40 cellular contexts compared by ENCODE assay signal in the genomic region with DNA sequence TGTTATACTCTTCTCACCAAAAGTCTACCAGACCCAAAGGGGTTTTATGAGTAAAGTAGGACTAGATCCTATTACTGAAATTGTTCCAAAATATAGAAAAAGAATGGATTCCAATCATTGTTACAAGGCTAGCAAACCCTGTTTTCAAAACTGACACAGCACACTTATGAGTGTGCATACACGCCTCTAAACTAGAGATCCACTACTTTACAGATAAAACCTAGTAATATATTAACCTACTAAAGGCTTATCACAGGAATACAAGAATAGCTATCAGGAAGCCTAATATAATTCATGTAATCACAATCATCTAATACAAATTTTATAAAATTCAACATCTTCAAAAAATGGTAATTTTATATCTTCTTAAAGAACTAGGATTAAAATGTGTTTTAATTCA.
"Had no signal": no experiment of that assay in that cellular context is flagged by ENCODE, and none has a peak within 500 bp of the region (broad histone marks: within the 10 kb centered on the region; RNA-seq: fewer than 3 reads in every experiment).

No MANE protein-coding gene starts in this region.

- FAIRE-seq: astrocyte, TTC549 had no signal

- H3K4me1 Mint-ChIP-seq: WTC11 had no signal

- H3K9me3 Mint-ChIP-seq: activated CD4-positive, alpha-beta memory T cell treated with anti-CD3 and anti-CD28 coated beads, Interleukin-2, amount 10 ng/mL, durations not matched to agents 7 days and 5 days; activated CD4-positive, alpha-beta T cell treated with anti-CD3 and anti-CD28 coated beads, Interleukin-2, amount 10 ng/mL, durations not matched to agents 7 days and 5 days; activated naive CD4-positive, alpha-beta T cell treated with anti-CD3 and anti-CD28 coated beads for 36 hours; activated naive CD4-positive, alpha-beta T cell treated with anti-CD3 and anti-CD28 coated beads, Interleukin-2, amount 50 U/mL, for 72 hours; activated naive CD8-positive, alpha-beta T cell treated with anti-CD3 and anti-CD28 coated beads for 36 hours; activated T-cell treated with anti-CD3 and anti-CD28 coated beads, Interleukin-2, amount 50 U/mL, for 4 hours; activated T-cell treated with anti-CD3 and anti-CD28 coated beads, Interleukin-2, amount 50 U/mL, for 72 hours; activated T-helper 1 cell treated with anti-CD3 and anti-CD28 coated beads, Interleukin-12 subunit alpha, Interleukin-12 subunit beta, Interleukin-2, Interleukin-4 antibody, amounts not matched to agents 30 ng/mL and 10 ng/mL and 1 ng/mL, durations not matched to agents 14 hours and 24 hours and 36 hours; activated T-helper 17 cell treated with anti-CD3 and anti-CD28 coated beads, Interleukin-2, amount 50 U/mL, for 72 hours; T-helper 1 cell treated with Interleukin-12 subunit alpha and Interleukin-12 subunit beta and Interleukin-4 antibody, amounts not matched to agents 30 μg/mL and 1 μg/mL, for 36 hours; T-helper 2 cell treated with Interferon-gamma antibody and Interleukin-4, amounts not matched to agents 5 μg/mL and 100 μg/mL, for 36 hours; WTC11 had no signal

- H3K27ac ChIP-seq: adrenal gland, body of pancreas, brain microvascular endothelial cell, breast epithelium, WERI-Rb-1 had no signal

- DNase-seq: activated CD4-positive, alpha-beta memory T cell treated with anti-CD3 and anti-CD28 coated beads, Interleukin-2, amount 10 ng/mL, durations not matched to agents 7 days and 5 days; activated CD4-positive, alpha-beta T cell treated with anti-CD3 and anti-CD28 coated beads for 1 hour; activated CD4-positive, alpha-beta T cell treated with anti-CD3 and anti-CD28 coated beads for 36 hours; activated CD4-positive, alpha-beta T cell treated with anti-CD3 and anti-CD28 coated beads for 48 hours; activated CD4-positive, alpha-beta T cell treated with anti-CD3 and anti-CD28 coated beads, Interleukin-2, amount 10 ng/mL, durations not matched to agents 7 days and 5 days; activated CD4-positive, alpha-beta T cell treated with anti-CD3 and anti-CD28 coated beads, Interleukin-2, amount 50 U/mL, for 48 hours; activated CD4-positive, CD25-positive, alpha-beta regulatory T cell; activated CD8-positive, alpha-beta memory T cell treated with anti-CD3 and anti-CD28 coated beads, Interleukin-2, amount 50 U/mL, for 4 hours; activated CD8-positive, alpha-beta T cell treated with anti-CD3 and anti-CD28 coated beads, Interleukin-2, amount 10 ng/mL, durations not matched to agents 7 days and 5 days; activated effector memory CD4-positive, alpha-beta T cell treated with anti-CD3 and anti-CD28 coated beads, Interleukin-2, amount 50 U/mL, for 16 hours; activated gamma-delta T cell treated with Interleukin-2 at 50 U/mL for 16 hours; activated naive CD4-positive, alpha-beta T cell; activated naive CD4-positive, alpha-beta T cell treated with anti-CD3 and anti-CD28 coated beads for 36 hours; activated naive CD4-positive, alpha-beta T cell treated with anti-CD3 and anti-CD28 coated beads, Interleukin-2, amount 50 U/mL, for 16 hours; activated naive CD8-positive, alpha-beta T cell treated with anti-CD3 and anti-CD28 coated beads for 36 hours; activated T-cell treated with anti-CD3 and anti-CD28 coated beads for 4 hours; activated T-cell treated with anti-CD3 and anti-CD28 coated beads, Interleukin-2, amount 50 U/mL, for 1 hour; activated T-cell treated with anti-CD3 and anti-CD28 coated beads, Interleukin-2, amount 50 U/mL, for 4 hours; activated T-cell treated with anti-CD3 and anti-CD28 coated beads, Interleukin-2, amount 50 U/mL, for 72 hours; adrenal gland; amniotic stem cell; aorta; body of pancreas; brain microvascular endothelial cell; central memory CD4-positive, alpha-beta T cell; SW 1271; T-helper 1 cell; T-helper 2 cell; T-helper 9 cell; WERI-Rb-1 had no signal

- H3K27ac Mint-ChIP-seq: activated CD4-positive, alpha-beta memory T cell treated with anti-CD3 and anti-CD28 coated beads, Interleukin-2, amount 10 ng/mL, durations not matched to agents 7 days and 5 days; activated CD4-positive, alpha-beta T cell treated with anti-CD3 and anti-CD28 coated beads for 36 hours; activated CD4-positive, alpha-beta T cell treated with anti-CD3 and anti-CD28 coated beads, Interleukin-2, amount 10 ng/mL, durations not matched to agents 7 days and 5 days; activated CD8-positive, alpha-beta T cell treated with anti-CD3 and anti-CD28 coated beads, Interleukin-2, amount 10 ng/mL, durations not matched to agents 7 days and 5 days; activated naive CD4-positive, alpha-beta T cell treated with anti-CD3 and anti-CD28 coated beads for 36 hours; activated naive CD4-positive, alpha-beta T cell treated with anti-CD3 and anti-CD28 coated beads, Interleukin-2, amount 50 U/mL, for 72 hours; activated naive CD8-positive, alpha-beta T cell treated with anti-CD3 and anti-CD28 coated beads for 36 hours; activated T-cell treated with anti-CD3 and anti-CD28 coated beads, Interleukin-2, amount 50 U/mL, for 72 hours; activated T-helper 1 cell treated with anti-CD3 and anti-CD28 coated beads, Interleukin-12 subunit alpha, Interleukin-12 subunit beta, Interleukin-2, Interleukin-4 antibody, amounts not matched to agents 30 ng/mL and 10 ng/mL and 1 ng/mL, durations not matched to agents 14 hours and 24 hours and 36 hours; activated T-helper 17 cell treated with anti-CD3 and anti-CD28 coated beads, Interleukin-2, amount 50 U/mL, for 72 hours; T-helper 1 cell treated with Interleukin-12 subunit alpha and Interleukin-12 subunit beta and Interleukin-4 antibody, amounts not matched to agents 30 μg/mL and 1 μg/mL, for 36 hours; T-helper 2 cell treated with Interferon-gamma antibody and Interleukin-4, amounts not matched to agents 5 μg/mL and 100 μg/mL, for 36 hours; WTC11 had no signal

- H3K27me3 Mint-ChIP-seq: activated CD4-positive, alpha-beta memory T cell treated with anti-CD3 and anti-CD28 coated beads, Interleukin-2, amount 10 ng/mL, durations not matched to agents 7 days and 5 days; activated CD4-positive, alpha-beta T cell treated with anti-CD3 and anti-CD28 coated beads for 36 hours; activated CD4-positive, alpha-beta T cell treated with anti-CD3 and anti-CD28 coated beads, Interleukin-2, amount 10 ng/mL, durations not matched to agents 7 days and 5 days; activated naive CD8-positive, alpha-beta T cell treated with anti-CD3 and anti-CD28 coated beads for 36 hours; activated T-helper 17 cell treated with anti-CD3 and anti-CD28 coated beads, Interleukin-2, amount 50 U/mL, for 72 hours had no signal

- ATAC-seq: activated CD4-positive, alpha-beta T cell treated with anti-CD3 and anti-CD28 coated beads for 36 hours; activated CD4-positive, CD25-positive, alpha-beta regulatory T cell treated with anti-CD3 and anti-CD28 coated beads, Interleukin-2, amount 50 U/mL, for 24 hours; activated naive CD4-positive, alpha-beta T cell treated with anti-CD3 and anti-CD28 coated beads, Interleukin-2, amount 50 U/mL, for 72 hours; activated T-cell treated with anti-CD3 and anti-CD28 coated beads, Interleukin-2, amount 50 U/mL, for 4 hours; activated T-cell treated with anti-CD3 and anti-CD28 coated beads, Interleukin-2, amount 50 U/mL, for 72 hours; activated T-helper 17 cell treated with anti-CD3 and anti-CD28 coated beads, Interleukin-2, amount 50 U/mL, for 72 hours; body of pancreas; WTC11 had no signal

- H3K4me3 Mint-ChIP-seq: activated CD4-positive, alpha-beta memory T cell treated with anti-CD3 and anti-CD28 coated beads, Interleukin-2, amount 10 ng/mL, durations not matched to agents 7 days and 5 days; activated CD4-positive, alpha-beta T cell treated with anti-CD3 and anti-CD28 coated beads for 36 hours; activated CD4-positive, alpha-beta T cell treated with anti-CD3 and anti-CD28 coated beads, Interleukin-2, amount 10 ng/mL, durations not matched to agents 7 days and 5 days; activated CD8-positive, alpha-beta T cell treated with anti-CD3 and anti-CD28 coated beads, Interleukin-2, amount 10 ng/mL, durations not matched to agents 7 days and 5 days; activated naive CD4-positive, alpha-beta T cell treated with anti-CD3 and anti-CD28 coated beads for 36 hours; activated naive CD8-positive, alpha-beta T cell treated with anti-CD3 and anti-CD28 coated beads for 36 hours; activated T-cell treated with anti-CD3 and anti-CD28 coated beads, Interleukin-2, amount 50 U/mL, for 4 hours; activated T-cell treated with anti-CD3 and anti-CD28 coated beads, Interleukin-2, amount 50 U/mL, for 72 hours; activated T-helper 1 cell treated with anti-CD3 and anti-CD28 coated beads, Interleukin-12 subunit alpha, Interleukin-12 subunit beta, Interleukin-2, Interleukin-4 antibody, amounts not matched to agents 30 ng/mL and 10 ng/mL and 1 ng/mL, durations not matched to agents 14 hours and 24 hours and 36 hours; activated T-helper 17 cell treated with anti-CD3 and anti-CD28 coated beads, Interleukin-2, amount 50 U/mL, for 72 hours; T-helper 1 cell treated with Interleukin-12 subunit alpha and Interleukin-12 subunit beta and Interleukin-4 antibody, amounts not matched to agents 30 μg/mL and 1 μg/mL, for 36 hours; T-helper 2 cell treated with Interferon-gamma antibody and Interleukin-4, amounts not matched to agents 5 μg/mL and 100 μg/mL, for 36 hours; WTC11 had no signal
